Comparison of ENCODE assay signal across 29 cellular contexts in genomic region chr6:53654745-53655240, GRCh38.
"Had no signal": no experiment of that assay in that cellular context is flagged by ENCODE, and none has a peak within 500 bp of the region (broad histone marks: within the 10 kb centered on the region; RNA-seq: fewer than 3 reads in every experiment).

No MANE protein-coding gene starts in this region.

- FAIRE-seq: astrocyte, bronchial epithelial cell had no signal

- H3K27me3 ChIP-seq: adrenal gland had no signal

- DNase-seq: activated CD4-positive, alpha-beta T cell treated with anti-CD3 and anti-CD28 coated beads, Interleukin-2, amount 10 ng/mL, durations not matched to agents 24 days and 14 days; activated CD4-positive, alpha-beta T cell treated with anti-CD3 and anti-CD28 coated beads, Interleukin-2, amount 50 U/mL, for 4 hours; activated CD8-positive, alpha-beta T cell treated with anti-CD3 and anti-CD28 coated beads for 36 hours; activated gamma-delta T cell treated with Interleukin-2 at 50 U/mL for 16 hours; activated naive CD4-positive, alpha-beta T cell treated with anti-CD3 and anti-CD28 coated beads for 36 hours; activated T-cell treated with anti-CD3 and anti-CD28 coated beads, Interleukin-2, amount 50 U/mL, for 1 hour; adrenal gland; central memory CD4-positive, alpha-beta T cell; Karpas-422; KBM-7; MG63; NCI-H1048; NCI-H1105 treated with DMSO at 0.1 percent for 48 hours; NCI-H1436; NCI-H1694; NCI-H1930; NCI-H345; NCI-H524 treated with DMSO at 0.1 percent for 48 hours; SIG-M5; T-helper 1 cell; T-helper 2 cell; T-helper 9 cell had no signal

- H3K9me3 ChIP-seq: adrenal gland, MG63 had no signal

- H3K36me3 ChIP-seq: adrenal gland, MG63 had no signal

- H3K27ac ChIP-seq: adrenal gland, RWPE1 had no signal

- ATAC-seq: activated CD8-positive, alpha-beta T cell treated with anti-CD3 and anti-CD28 coated beads for 36 hours; activated naive CD4-positive, alpha-beta T cell treated with anti-CD3 and anti-CD28 coated beads, Interleukin-2, amount 50 U/mL, for 72 hours; Panc1; Right ventricle myocardium inferior; SK-N-SH treated with all-trans-retinoic acid at 6 μM for 48 hours had no signal

- H3K4me3 ChIP-seq: adrenal gland, MG63 had no signal
